In genomic region chr5:173045481-173045880, GRCh38 we compare ENCODE assay signal across 1 cellular context.
A peak's percentile ranks its signal among the peaks of the same experiment; 100 is the strongest.
TF ChIP-seq lines count a peak whose summit lies in the region.

No MANE protein-coding gene starts in this region.

TF ChIP-seq in K562, 482 proteins besides CTCF, POLR2A, EP300 and RAD21:
- TF ChIP-seq PATZ1 (CRISPR knock-in tag; IDR thresholded peaks at IDR 0.05; ENCODE audit: borderline replicate concordance) = no peak
- no peak for TF ChIP-seq HMG20B (CRISPR knock-in tag; IDR thresholded peaks at IDR 0.05)
- no peak for TF ChIP-seq FOSL1 (tag; conservative IDR thresholded peaks at IDR 0.05)
- no peak for TF ChIP-seq RBM25 (IDR thresholded peaks at IDR 0.05; ENCODE audit: low read depth, low read length, severe bottlenecking)
- no peak for TF ChIP-seq RNF219 (CRISPR knock-in tag; IDR thresholded peaks at IDR 0.05)
- no peak for TF ChIP-seq SREBF2 (CRISPR knock-in tag; IDR thresholded peaks at IDR 0.05)
- TF ChIP-seq CBFA2T3 (IDR thresholded peaks at IDR 0.05) = peak; percentile 13; the same call in 1 of the 2 replicates
- peak; percentile 42 for TF ChIP-seq TCF3 (CRISPR knock-in tag; IDR thresholded peaks at IDR 0.05)
- TF ChIP-seq RBBP5 (IDR thresholded peaks at IDR 0.05; ENCODE audit: borderline replicate concordance, insufficient read depth, low read length, poor library complexity, severe bottlenecking) = no peak
- TF ChIP-seq CAMTA2 (CRISPR knock-in tag; conservative IDR thresholded peaks at IDR 0.05) = no peak
- no peak for TF ChIP-seq ZNF778 (CRISPR knock-in tag; IDR thresholded peaks at IDR 0.05)
- 0 out of 2 replicates have a peak, but pooled peaks have one; percentile 38 for TF ChIP-seq GATA2 (CRISPR knock-in tag; IDR thresholded peaks at IDR 0.05)
- TF ChIP-seq TAF9B (IDR thresholded peaks at IDR 0.05; ENCODE audit: partially characterized antibody) = no peak
- TF ChIP-seq ELF1 (tag; IDR thresholded peaks at IDR 0.05) = no peak
- TF ChIP-seq FOXJ2 (tag; IDR thresholded peaks at IDR 0.05) = 0 out of 2 replicates have a peak, but pooled peaks have one; percentile 28
- TF ChIP-seq LARP7 (IDR thresholded peaks at IDR 0.05) = no peak
- no peak for TF ChIP-seq ZBTB34 (CRISPR knock-in tag; IDR thresholded peaks at IDR 0.05)
- TF ChIP-seq NFYB (IDR thresholded peaks at IDR 0.05; ENCODE audit: extremely low read depth, insufficient read length) = no peak
- no peak for TF ChIP-seq EGR1 (conservative IDR thresholded peaks at IDR 0.05)
- TF ChIP-seq SP1 (CRISPR knock-in tag; IDR thresholded peaks at IDR 0.05) = no peak
- TF ChIP-seq ATF2 (CRISPR knock-in tag; IDR thresholded peaks at IDR 0.05) = no peak
- TF ChIP-seq DMBX1 (CRISPR knock-in tag; IDR thresholded peaks at IDR 0.05; ENCODE audit: borderline replicate concordance) = no peak
- no peak for TF ChIP-seq ZNF609 (CRISPR knock-in tag; IDR thresholded peaks at IDR 0.05; ENCODE audit: borderline replicate concordance)
- no peak for TF ChIP-seq MEF2A (IDR thresholded peaks at IDR 0.05; ENCODE audit: control insufficient read depth, low read depth, low read length)
- TF ChIP-seq GTF2A2 (tag; IDR thresholded peaks at IDR 0.05) = no peak
- no peak for TF ChIP-seq ZNF239 (CRISPR knock-in tag; IDR thresholded peaks at IDR 0.05)
- TF ChIP-seq ZNF766 (CRISPR knock-in tag; conservative IDR thresholded peaks at IDR 0.05) = no peak
- no peak for TF ChIP-seq FOXP4 (CRISPR knock-in tag; IDR thresholded peaks at IDR 0.05; ENCODE audit: borderline replicate concordance)
- TF ChIP-seq STAG1 (CRISPR knock-in tag; IDR thresholded peaks at IDR 0.05; ENCODE audit: borderline replicate concordance) = no peak
- no peak for TF ChIP-seq ZBTB49 (CRISPR knock-in tag; IDR thresholded peaks at IDR 0.05; ENCODE audit: borderline replicate concordance)
- TF ChIP-seq CTBP1 (IDR thresholded peaks at IDR 0.05; ENCODE audit: borderline replicate concordance) = peak; percentile 41; the same call in 1 of the 2 replicates
- TF ChIP-seq ZNF197 (CRISPR knock-in tag; IDR thresholded peaks at IDR 0.05; ENCODE audit: low read depth) = no peak
